8 cellular contexts compared by ENCODE assay signal in genomic region chr6:109095036-109095820, GRCh38. TPM values are rescaled to one million over a fixed set of nuclear protein-coding genes. Genes with fewer than 3 reads are reported as not detected.
DNase-seq lines count a peak whose midpoint lies in the region; ATAC-seq, FAIRE-seq and TF ChIP-seq lines count a peak whose summit lies in the region.

Gene CEP57L1, plus strand, starts transcription at chr6:109095507. Its CDS starts 49,715 bp downstream, at chr6:109145222.

- CTCF ChIA-PET in activated CD4-positive, alpha-beta T cell treated with anti-CD3 and anti-CD28 coated beads for 36 hours (lab: Charles Lee) = interaction anchor here (0.7 to 2.0 kb wide), 3 partner anchors 22 to 537 kb away, joined by 3 to 12 read pairs (median 4); no protein-coding TSS in a partner anchor

- POLR2A ChIA-PET in activated CD4-positive, alpha-beta T cell treated with anti-CD3 and anti-CD28 coated beads for 36 hours (lab: Charles Lee) = interaction anchor here (0.7 to 1.8 kb wide), 6 partner anchors 87 to 536 kb away, joined by 3 to 23 read pairs (median 5); partner anchors contain the start of genes CD164, PPIL6 and SMPD2

- intact Hi-C loops in activated CD4-positive, alpha-beta T cell treated with anti-CD3 and anti-CD28 coated beads for 36 hours (cut with DNase I, micrococcal nuclease) = loop anchor here (1.0 to 2.0 kb wide), 13 partner anchors 86 to 1137 kb away; partner anchors contain the start of genes CD164 (in 2 of the 2), SNX3 (in 2 of the 2), AK9 (in 1 of the 2) and CDC40 (in 1 of the 2)
- intact Hi-C loops in kidney (cut with DNase I) = no loop called here

- no peak for FAIRE-seq in kidney (lab: Jason Lieb, UNC)

- H3K9me3 Mint-ChIP-seq in activated CD4-positive, alpha-beta T cell treated with anti-CD3 and anti-CD28 coated beads for 36 hours (ENCODE audit: low read depth) = no peaks in the 10 kb centered on the region

- H3K36me3 Mint-ChIP-seq in activated CD4-positive, alpha-beta T cell treated with anti-CD3 and anti-CD28 coated beads for 36 hours (ENCODE audit: low read depth) = peaks cover 11% of the 10 kb centered on the region

- no peaks in the 10 kb centered on the region for H3K9me3 ChIP-seq in kidney (ENCODE audit: control insufficient read depth in 1 of 2, low read length in 2 of 2)

- peak within 1 kb of the TSS; percentile 90 to 93 for H3K9ac ChIP-seq in kidney (ENCODE audit: low read length in 2 of 2)

- H3K27me3 Mint-ChIP-seq in activated CD4-positive, alpha-beta T cell treated with anti-CD3 and anti-CD28 coated beads for 36 hours = no peaks in the 10 kb centered on the region

- TF ChIP-seq CTCF in choroid plexus epithelial cell (conservative IDR thresholded peaks at IDR 0.05; ENCODE audit: low read depth, low read length) = no peak
- no peak for TF ChIP-seq CTCF in kidney (IDR thresholded peaks at IDR 0.05; ENCODE audit: borderline replicate concordance, extremely low read depth, insufficient read depth)

- H3K4me1 Mint-ChIP-seq in activated CD4-positive, alpha-beta T cell treated with anti-CD3 and anti-CD28 coated beads for 36 hours = peaks cover 46% of the 10 kb centered on the region

- peak within 1 kb of the TSS; percentile 99 for H3K27ac Mint-ChIP-seq in activated CD4-positive, alpha-beta T cell treated with anti-CD3 and anti-CD28 coated beads for 36 hours

- DNase-seq in Ammon's horn (ENCODE audit: low spot score) (peak; percentile 97), NCI-H524 (lab: John Stamatoyannopoulos, UW) (peak; percentile 95 to 98), choroid plexus epithelial cell (ENCODE audit: low read depth) (peak; percentile 98), kidney (peak; percentile 99)
- DNase-seq in activated CD4-positive, alpha-beta T cell treated with anti-CD3 and anti-CD28 coated beads for 36 hours = peak; percentile 97
- peak; percentile 95 for DNase-seq in stimulated activated CD4-positive, alpha-beta T cell treated with anti-CD3 and anti-CD28 coated beads, Interleukin-15, amount 100 ng/mL, for 24 hours

- H3K4me1 ChIP-seq in kidney (ENCODE audit: control insufficient read depth in 1 of 2, insufficient read depth in 1 of 2, low read depth in 1 of 2, low read length in 2 of 2) = peaks cover 0 to 9% of the 10 kb centered on the region in 2 donors

- H3K4me3 ChIP-seq in choroid plexus epithelial cell (ENCODE audit: low read depth, low read length) = peak within 1 kb of the TSS; percentile 89
- H3K4me3 ChIP-seq in kidney (ENCODE audit: low read length in 2 of 2) = peak within 1 kb of the TSS; percentile 91 to 94

- H3K27ac ChIP-seq in kidney (ENCODE audit: low read depth in 2 of 2, low read length in 2 of 2) = peak within 1 kb of the TSS; percentile 99

- no peaks in the 10 kb centered on the region for H3K36me3 ChIP-seq in kidney (ENCODE audit: control insufficient read depth in 1 of 2, insufficient read depth in 2 of 2, low read length in 2 of 2)

- H3K4me3 Mint-ChIP-seq in activated CD4-positive, alpha-beta T cell treated with anti-CD3 and anti-CD28 coated beads for 36 hours = peak within 1 kb of the TSS; percentile 91

- peak; percentile 57 for TF ChIP-seq POLR2A in GM19099 (IDR thresholded peaks at IDR 0.05; ENCODE audit: extremely low read depth, insufficient read length, low read depth)

- ATAC-seq in HG03432 (IDR thresholded peaks at IDR 0.05; ENCODE audit: unreplicated experiment) = peak; percentile 75
- ATAC-seq in activated CD4-positive, alpha-beta T cell treated with anti-CD3 and anti-CD28 coated beads for 36 hours = peak; percentile 79

RNA-seq across cellular contexts. Expression of gene CEP57L1, which starts in this region (rescaled TPM):
- total RNA-seq in activated CD4-positive, alpha-beta T cell treated with anti-CD3 and anti-CD28 coated beads for 36 hours = 10 to 100 TPM; 23.8 to 36.9 TPM
- 10.6 TPM for total RNA-seq in kidney
- 6.3 TPM for polyA plus RNA-seq in kidney (ENCODE audit: insufficient read depth, low read depth, low replicate concordance)

Comparison
In these comparisons a context has a peak if more than half of its experiments do, and no peak if none do; other contexts are left out.
1. Peak in every context shown above with its lines: DNase-seq, ATAC-seq, H3K4me3 ChIP-seq and H3K27ac ChIP-seq.